13 cellular contexts compared by ENCODE assay signal in genomic region chr6:15268130-15268908, GRCh38. TPM values are rescaled to one million over a fixed set of nuclear protein-coding genes. Genes with fewer than 3 reads are reported as not detected.
DNase-seq lines count a peak whose midpoint lies in the region; ATAC-seq and TF ChIP-seq lines count a peak whose summit lies in the region.
"Had no signal": no experiment of that assay in that cellular context is flagged by ENCODE, and none has a peak within 500 bp of the region (broad histone marks: within the 10 kb centered on the region; RNA-seq: fewer than 3 reads in every experiment).

No MANE protein-coding gene starts in this region.

- H4K20me1 ChIP-seq in BLaER1 treated with 17β-estradiol and CSF1 and Interleukin-3, amounts not matched to agents 10 nM and 100 nM, result peaks cover 25 to 100% (median 96%) of the 10 kb centered on the region in 11 experiments; a peak in 18 of 22 replicates
- H4K20me1 ChIP-seq in osteoblast (ENCODE audit: insufficient read depth, low read length), result peaks cover 45% of the 10 kb centered on the region

- H3K4me1 ChIP-seq in BLaER1 treated with 17β-estradiol and CSF1 and Interleukin-3, amounts not matched to agents 10 nM and 100 nM, result peaks cover 77 to 96% (median 88%) of the 10 kb centered on the region in 10 experiments
- H3K4me1 ChIP-seq in right atrium auricular region, result peaks cover 0 to 63% of the 10 kb centered on the region in 2 donors
- H3K4me1 ChIP-seq in osteoblast (ENCODE audit: insufficient read depth, low read length), result peaks cover 33% of the 10 kb centered on the region

- peak overlapping the region; percentile 27 to 89 (median 86); a peak in 20 of 22 replicates for H3K27ac ChIP-seq in BLaER1 treated with 17β-estradiol and CSF1 and Interleukin-3, amounts not matched to agents 10 nM and 100 nM
- peak overlapping the region; percentile 40 to 57 for H3K27ac ChIP-seq in right atrium auricular region
- no peak overlapping the region for H3K27ac ChIP-seq in osteoblast (ENCODE audit: low read depth, low read length)
- H3K27ac ChIP-seq: brain microvascular endothelial cell, thoracic aorta had no signal

- H3K4me3 ChIP-seq in BLaER1 treated with 17β-estradiol and CSF1 and Interleukin-3, amounts not matched to agents 10 nM and 100 nM, result peak overlapping the region; percentile 5 to 57 (median 28); a peak in 12 of 20 replicates
- H3K4me3 ChIP-seq in right atrium auricular region, result peak overlapping the region in 1 of 2 donors; percentile 12
- no peak overlapping the region for H3K4me3 ChIP-seq in osteoblast (ENCODE audit: insufficient read depth, low read length)
- H3K4me3 ChIP-seq: thoracic aorta had no signal

- H3K4me3 Mint-ChIP-seq in activated T-helper 17 cell treated with anti-CD3 and anti-CD28 coated beads, Interleukin-2, amount 50 U/mL, for 72 hours, result peak overlapping the region; percentile 47

- H3K36me3 Mint-ChIP-seq in activated T-helper 17 cell treated with anti-CD3 and anti-CD28 coated beads, Interleukin-2, amount 50 U/mL, for 72 hours (ENCODE audit: low read depth), result peaks cover 94% of the 10 kb centered on the region

- H3K27me3 ChIP-seq in BLaER1 treated with 17β-estradiol and CSF1 and Interleukin-3, amounts not matched to agents 10 nM and 100 nM, result no peaks in the 10 kb centered on the region
- H3K27me3 ChIP-seq in right atrium auricular region, result no peaks in the 10 kb centered on the region
- no peaks in the 10 kb centered on the region for H3K27me3 ChIP-seq in osteoblast (ENCODE audit: insufficient read depth, low read length)
- H3K27me3 ChIP-seq: brain microvascular endothelial cell had no signal

- H3K79me2 ChIP-seq in osteoblast (ENCODE audit: insufficient read depth, low read length), result peaks cover 97% of the 10 kb centered on the region

- no peaks in the 10 kb centered on the region for H3K9me3 ChIP-seq in BLaER1 treated with 17β-estradiol and CSF1 and Interleukin-3, amounts not matched to agents 10 nM and 100 nM (replicated peaks in 1 of 11)
- H3K9me3 ChIP-seq in right atrium auricular region (no peaks in the 10 kb centered on the region), osteoblast (ENCODE audit: low read depth, low read length) (no peaks in the 10 kb centered on the region)
- H3K9me3 ChIP-seq: thoracic aorta had no signal

- peaks cover 58% of the 10 kb centered on the region for H3K4me1 Mint-ChIP-seq in activated T-helper 17 cell treated with anti-CD3 and anti-CD28 coated beads, Interleukin-2, amount 50 U/mL, for 72 hours

- no peak overlapping the region for H2AFZ ChIP-seq in osteoblast (ENCODE audit: low read length)

- peak overlapping the region; percentile 89 to 99 (median 96) for H3K4me2 ChIP-seq in BLaER1 treated with 17β-estradiol and CSF1 and Interleukin-3, amounts not matched to agents 10 nM and 100 nM
- peak overlapping the region; percentile 7 for H3K4me2 ChIP-seq in osteoblast (ENCODE audit: insufficient read depth, low read length)

- ATAC-seq in activated T-helper 17 cell treated with anti-CD3 and anti-CD28 coated beads, Interleukin-2, amount 50 U/mL, for 72 hours (replicated peaks), result no peak
- ATAC-seq in GM19452 (IDR thresholded peaks at IDR 0.05; ENCODE audit: unreplicated experiment), result no peak
- no peak for ATAC-seq in HG03025 (IDR thresholded peaks at IDR 0.05; ENCODE audit: low FRiP score, unreplicated experiment)
- ATAC-seq in HG02938 (IDR thresholded peaks at IDR 0.05; ENCODE audit: unreplicated experiment), result no peak

- H3K36me3 ChIP-seq in BLaER1 treated with 17β-estradiol and CSF1 and Interleukin-3, amounts not matched to agents 10 nM and 100 nM, result peaks cover 0 to 11% (median 4%) of the 10 kb centered on the region in 11 experiments; a peak in 7 of 22 replicates
- H3K36me3 ChIP-seq in right atrium auricular region, result no peaks in the 10 kb centered on the region
- H3K36me3 ChIP-seq in osteoblast (ENCODE audit: insufficient read depth, low read length), result no peaks in the 10 kb centered on the region
- H3K36me3 ChIP-seq: brain microvascular endothelial cell, thoracic aorta had no signal

- H3K9me3 Mint-ChIP-seq in activated T-helper 17 cell treated with anti-CD3 and anti-CD28 coated beads, Interleukin-2, amount 50 U/mL, for 72 hours, result no peaks in the 10 kb centered on the region

- DNase-seq in right atrium auricular region (ENCODE audit: low spot score) (no peak), osteoblast (ENCODE audit: insufficient read length, low spot score, missing footprints) (no peak), cortex of kidney (lab: John Stamatoyannopoulos, UW) (no peak)
- DNase-seq: brain microvascular endothelial cell; islet precursor cell; NCI-H1436 treated with DMSO at 0.1 percent for 48 hours; stimulated activated CD4-positive, alpha-beta T cell treated with anti-CD3 and anti-CD28 coated beads, Interleukin-12 subunit alpha, Interleukin-12 subunit beta, amount 100 ng/mL, for 4 hours had no signal

- no peak overlapping the region for H3K27ac Mint-ChIP-seq in activated T-helper 17 cell treated with anti-CD3 and anti-CD28 coated beads, Interleukin-2, amount 50 U/mL, for 72 hours

- peak overlapping the region; percentile 25 to 81 (median 75); a peak in 20 of 22 replicates for H3K9ac ChIP-seq in BLaER1 treated with 17β-estradiol and CSF1 and Interleukin-3, amounts not matched to agents 10 nM and 100 nM

- TF ChIP-seq CTCF in right atrium auricular region (IDR thresholded peaks at IDR 0.05), result no peak
- TF ChIP-seq CTCF in osteoblast (IDR thresholded peaks at IDR 0.05; ENCODE audit: extremely low read depth, low read depth, low read length), result no peak

- no peaks in the 10 kb centered on the region for H3K27me3 Mint-ChIP-seq in activated T-helper 17 cell treated with anti-CD3 and anti-CD28 coated beads, Interleukin-2, amount 50 U/mL, for 72 hours

RNA-seq across cellular contexts. Expression of gene JARID2, which starts 22.4 kb away (rescaled TPM):
- total RNA-seq in activated T-helper 17 cell treated with anti-CD3 and anti-CD28 coated beads, Interleukin-2, amount 50 U/mL, for 72 hours, result 10 to 100 TPM; 20.7 to 50.3 TPM
- total RNA-seq in right atrium auricular region (1 to 10 TPM; 6.5 to 6.7 TPM), osteoblast (8.5 and 10.5 TPM in 2 replicates)
